In genomic region chr2:43101751-43102150, GRCh38 we compare ENCODE assay signal across 12 cellular contexts.
DNase-seq lines count a peak whose midpoint lies in the region; ATAC-seq and TF ChIP-seq lines count a peak whose summit lies in the region.
"Had no signal": no experiment of that assay in that cellular context is flagged by ENCODE, and none has a peak within 500 bp of the region (broad histone marks: within the 10 kb centered on the region; RNA-seq: fewer than 3 reads in every experiment).

No MANE protein-coding gene starts in this region.

- peaks cover 37 to 73% (median 40%) of the 10 kb centered on the region in 3 donors for H3K4me1 ChIP-seq in esophagus squamous epithelium
- peaks cover 53% of the 10 kb centered on the region for H3K4me1 ChIP-seq in neuron (ENCODE audit: insufficient read depth, low read length)
- H3K4me1 ChIP-seq in tibial nerve = peaks cover 0 to 86% (median 43%) of the 10 kb centered on the region in 4 donors

- DNase-seq in WERI-Rb-1 (no peak), esophagus squamous epithelium (lab: John Stamatoyannopoulos, UW) (no peak), tibial nerve (ENCODE audit: low spot score in 2 of 2) (no peak), NCI-H146 treated with DMSO at 0.1 percent for 48 hours (lab: John Stamatoyannopoulos, UW; ENCODE audit: unreplicated experiment) (no peak), DMS153 treated with DMSO at 0.1 percent for 48 hours (lab: John Stamatoyannopoulos, UW; ENCODE audit: unreplicated experiment) (no peak)
- DNase-seq: Calu3, natural killer cell, SHP77 had no signal

- no peak overlapping the region for H3K4me3 Mint-ChIP-seq in activated T-helper 17 cell treated with anti-CD3 and anti-CD28 coated beads, Interleukin-2, amount 50 U/mL, for 72 hours
- H3K4me3 Mint-ChIP-seq: activated T-helper 1 cell treated with anti-CD3 and anti-CD28 coated beads, Interleukin-12 subunit alpha, Interleukin-12 subunit beta, Interleukin-2, Interleukin-4 antibody, amounts not matched to agents 30 ng/mL and 10 ng/mL and 1 ng/mL, durations not matched to agents 14 hours and 24 hours and 36 hours; natural killer cell had no signal

- TF ChIP-seq POLR2A in esophagus squamous epithelium (IDR thresholded peaks at IDR 0.05) = no peak
- no peak for TF ChIP-seq POLR2A in tibial nerve (IDR thresholded peaks at IDR 0.05)

- H3K4me1 Mint-ChIP-seq in activated T-helper 17 cell treated with anti-CD3 and anti-CD28 coated beads, Interleukin-2, amount 50 U/mL, for 72 hours = no peaks in the 10 kb centered on the region

- intact Hi-C loops in esophagus squamous epithelium (cut with DNase I) = no loop called here

- H3K36me3 ChIP-seq in WERI-Rb-1 = no peaks in the 10 kb centered on the region
- H3K36me3 ChIP-seq in esophagus squamous epithelium = no peaks in the 10 kb centered on the region
- no peaks in the 10 kb centered on the region for H3K36me3 ChIP-seq in neuron (ENCODE audit: insufficient read depth, low read length)
- no peaks in the 10 kb centered on the region for H3K36me3 ChIP-seq in tibial nerve

- H3K4me3 ChIP-seq in WERI-Rb-1 (ENCODE audit: low read depth, low read length) = no peak overlapping the region
- H3K4me3 ChIP-seq in esophagus squamous epithelium = peak overlapping the region in 3 of 4 donors; percentile 10 to 48 (median 41)
- H3K4me3 ChIP-seq in neuron (ENCODE audit: low read length) = peak overlapping the region; percentile 2
- H3K4me3 ChIP-seq in tibial nerve = peak overlapping the region; percentile 21 to 54 (median 33)

- no peaks in the 10 kb centered on the region for H3K36me3 Mint-ChIP-seq in activated T-helper 17 cell treated with anti-CD3 and anti-CD28 coated beads, Interleukin-2, amount 50 U/mL, for 72 hours (ENCODE audit: low read depth)
- H3K36me3 Mint-ChIP-seq: natural killer cell had no signal

- no peaks in the 10 kb centered on the region for H3K27me3 Mint-ChIP-seq in activated T-helper 17 cell treated with anti-CD3 and anti-CD28 coated beads, Interleukin-2, amount 50 U/mL, for 72 hours

- WGBS in esophagus squamous epithelium, 2 donors = 68 to 81% methylated on average over 4 to 5 of the region's 7 CpGs
- WGBS in tibial nerve, 2 donors = 55 to 73% methylated on average over 7 of the region's 7 CpGs

- no peak overlapping the region for H2AFZ ChIP-seq in neuron (ENCODE audit: low read depth, low read length)

- H3K27me3 ChIP-seq in WERI-Rb-1 (ENCODE audit: insufficient read depth, low read depth, severe bottlenecking) (no peaks in the 10 kb centered on the region), esophagus squamous epithelium (no peaks in the 10 kb centered on the region), neuron (ENCODE audit: insufficient read depth, low read length) (no peaks in the 10 kb centered on the region), tibial nerve (no peaks in the 10 kb centered on the region)

- H3K9me3 ChIP-seq in WERI-Rb-1 (ENCODE audit: severe bottlenecking) = peaks cover 12% of the 10 kb centered on the region
- no peaks in the 10 kb centered on the region for H3K9me3 ChIP-seq in esophagus squamous epithelium
- peaks cover 4% of the 10 kb centered on the region for H3K9me3 ChIP-seq in neuron (ENCODE audit: low read length)
- H3K9me3 ChIP-seq in tibial nerve = no peaks in the 10 kb centered on the region

- H3K27ac Mint-ChIP-seq in activated T-helper 17 cell treated with anti-CD3 and anti-CD28 coated beads, Interleukin-2, amount 50 U/mL, for 72 hours = no peak overlapping the region
- H3K27ac Mint-ChIP-seq: activated T-helper 1 cell treated with anti-CD3 and anti-CD28 coated beads, Interleukin-12 subunit alpha, Interleukin-12 subunit beta, Interleukin-2, Interleukin-4 antibody, amounts not matched to agents 30 ng/mL and 10 ng/mL and 1 ng/mL, durations not matched to agents 14 hours and 24 hours and 36 hours; natural killer cell had no signal

- TF ChIP-seq CTCF in WERI-Rb-1 (IDR thresholded peaks at IDR 0.05; ENCODE audit: low read depth, low read length) (no peak), esophagus squamous epithelium (IDR thresholded peaks at IDR 0.05) (no peak), tibial nerve (IDR thresholded peaks at IDR 0.05) (no peak)

- H3K9me3 Mint-ChIP-seq in activated T-helper 17 cell treated with anti-CD3 and anti-CD28 coated beads, Interleukin-2, amount 50 U/mL, for 72 hours = no peaks in the 10 kb centered on the region
- H3K9me3 Mint-ChIP-seq: natural killer cell had no signal

- peak overlapping the region; percentile 89; the same call in 1 of the 2 replicates for H3K27ac ChIP-seq in WERI-Rb-1
- peak overlapping the region; percentile 75 to 89 (median 86) for H3K27ac ChIP-seq in esophagus squamous epithelium
- peak overlapping the region; percentile 81 to 94 (median 89) for H3K27ac ChIP-seq in tibial nerve

- no peak for ATAC-seq in activated T-helper 17 cell treated with anti-CD3 and anti-CD28 coated beads, Interleukin-2, amount 50 U/mL, for 72 hours (replicated peaks)
- ATAC-seq: activated CD4-positive, CD25-positive, alpha-beta regulatory T cell treated with anti-CD3 and anti-CD28 coated beads, Interleukin-2, amount 50 U/mL, for 24 hours; natural killer cell had no signal

- no peak for TF ChIP-seq EP300 in tibial nerve (IDR thresholded peaks at IDR 0.05)
